ENCODE assay signal across 15 cellular contexts in genomic region chr13:27038323-27038722, GRCh38.
DNase-seq lines count a peak whose midpoint lies in the region; ATAC-seq and TF ChIP-seq lines count a peak whose summit lies in the region.
"Had no signal": no experiment of that assay in that cellular context is flagged by ENCODE, and none has a peak within 500 bp of the region (broad histone marks: within the 10 kb centered on the region; RNA-seq: fewer than 3 reads in every experiment).

No MANE protein-coding gene starts in this region.

- peaks cover 12% of the 10 kb centered on the region for H3K27me3 Mint-ChIP-seq in activated naive CD8-positive, alpha-beta T cell treated with anti-CD3 and anti-CD28 coated beads for 36 hours

- H3K4me1 Mint-ChIP-seq in activated naive CD8-positive, alpha-beta T cell treated with anti-CD3 and anti-CD28 coated beads for 36 hours = peaks cover 8% of the 10 kb centered on the region

- no TSS peak for BruUV-seq in A673 (replicated peaks; lab: Mats Ljungman, UMichigan)

- H3K27ac Mint-ChIP-seq in activated naive CD8-positive, alpha-beta T cell treated with anti-CD3 and anti-CD28 coated beads for 36 hours = no peak overlapping the region
- H3K27ac Mint-ChIP-seq: activated CD8-positive, alpha-beta T cell treated with anti-CD3 and anti-CD28 coated beads for 36 hours; activated naive CD8-positive, alpha-beta T cell treated with anti-CD3 and anti-CD28 coated beads, Interleukin-2, amount 50 U/mL, for 24 hours had no signal

- no peak for TF ChIP-seq POLR2A in heart left ventricle (IDR thresholded peaks at IDR 0.05)

- TF ChIP-seq CTCF in heart left ventricle (IDR thresholded peaks at IDR 0.05) (no peak), astrocyte of the spinal cord (IDR thresholded peaks at IDR 0.05; ENCODE audit: low read depth, low read length) (no peak), A673 (conservative IDR thresholded peaks at IDR 0.05; ENCODE audit: low read depth, low read length) (no peak)

- no peak for DNase-seq in left ventricle myocardium superior
- no peak for DNase-seq in heart left ventricle
- peak; percentile 81 for DNase-seq in astrocyte of the spinal cord (ENCODE audit: low read depth, low spot score)
- peak; percentile 84 for DNase-seq in iris pigment epithelial cell (ENCODE audit: low read depth)
- DNase-seq in activated naive CD8-positive, alpha-beta T cell treated with anti-CD3 and anti-CD28 coated beads for 36 hours = no peak
- DNase-seq in A673 (ENCODE audit: low spot score) = no peak
- no peak for DNase-seq in cerebellar nuclear complex (lab: John Stamatoyannopoulos, UW)
- no peak for DNase-seq in cortex of kidney (lab: John Stamatoyannopoulos, UW)
- DNase-seq: activated CD8-positive, alpha-beta T cell treated with anti-CD3 and anti-CD28 coated beads for 36 hours; activated naive CD8-positive, alpha-beta T cell treated with anti-CD3 and anti-CD28 coated beads, Interleukin-2, amount 50 U/mL, for 24 hours; DND-41; kidney; NCI-H187 treated with DMSO at 0.1 percent for 48 hours; stimulated activated naive CD4-positive, alpha-beta T cell had no signal

- intact Hi-C loops in left ventricle myocardium superior (cut with micrococcal nuclease) = no loop called here
- intact Hi-C loops in heart left ventricle (cut with DNase I) = no loop called here
- intact Hi-C loops in A673 (cut with micrococcal nuclease; ENCODE audit: unreplicated experiment) = no loop called here

- H3K9me3 ChIP-seq in heart left ventricle (no peaks in the 10 kb centered on the region), A673 (ENCODE audit: low read depth, low read length, poor library complexity, severe bottlenecking) (no peaks in the 10 kb centered on the region)
- H3K9me3 ChIP-seq: neutrophil had no signal

- ATAC-seq in left ventricle myocardium superior (peak; percentile 25), heart left ventricle (no peak)
- ATAC-seq: activated CD8-positive, alpha-beta T cell treated with anti-CD3 and anti-CD28 coated beads for 36 hours; activated naive CD8-positive, alpha-beta T cell treated with anti-CD3 and anti-CD28 coated beads, Interleukin-2, amount 50 U/mL, for 24 hours had no signal

- POLR2A ChIA-PET in A673 (lab: Charles Lee; ENCODE audit: low non-redundant PET) = no interaction called here

- H3K4me3 ChIP-seq in heart left ventricle (no peak overlapping the region), astrocyte of the spinal cord (ENCODE audit: low read depth, low read length) (no peak overlapping the region), A673 (ENCODE audit: low read depth, low read length, poor library complexity, severe bottlenecking) (no peak overlapping the region)

- CTCF ChIA-PET in A673 (lab: Charles Lee) = no interaction called here

- peak overlapping the region in 1 of 12 donors; percentile 85 for H3K27ac ChIP-seq in heart left ventricle
- no peak overlapping the region for H3K27ac ChIP-seq in A673 (ENCODE audit: low read depth, low read length, poor library complexity, severe bottlenecking)
- H3K27ac ChIP-seq: neutrophil had no signal

- H3K36me3 ChIP-seq in heart left ventricle (no peaks in the 10 kb centered on the region), A673 (ENCODE audit: insufficient read depth, low read length, poor library complexity, severe bottlenecking) (no peaks in the 10 kb centered on the region)
- H3K36me3 ChIP-seq: neutrophil had no signal

- H3K36me3 Mint-ChIP-seq in activated naive CD8-positive, alpha-beta T cell treated with anti-CD3 and anti-CD28 coated beads for 36 hours = no peaks in the 10 kb centered on the region

- H3K4me1 ChIP-seq in heart left ventricle (peaks cover 0 to 28% (median 7%) of the 10 kb centered on the region in 12 donors), A673 (ENCODE audit: insufficient read depth, low read length, poor library complexity, severe bottlenecking) (peaks cover 6% of the 10 kb centered on the region)

- in situ Hi-C loops in astrocyte of the spinal cord (cut with HindIII; ENCODE audit: low sequenced_read_pairs) = no loop called here

- H3K9me3 Mint-ChIP-seq in activated naive CD8-positive, alpha-beta T cell treated with anti-CD3 and anti-CD28 coated beads for 36 hours = no peaks in the 10 kb centered on the region
- H3K9me3 Mint-ChIP-seq: activated CD8-positive, alpha-beta T cell treated with anti-CD3 and anti-CD28 coated beads for 36 hours; activated naive CD8-positive, alpha-beta T cell treated with anti-CD3 and anti-CD28 coated beads, Interleukin-2, amount 50 U/mL, for 24 hours had no signal

- no peak overlapping the region for H3K4me3 Mint-ChIP-seq in activated naive CD8-positive, alpha-beta T cell treated with anti-CD3 and anti-CD28 coated beads for 36 hours
- H3K4me3 Mint-ChIP-seq: activated CD8-positive, alpha-beta T cell treated with anti-CD3 and anti-CD28 coated beads for 36 hours; activated naive CD8-positive, alpha-beta T cell treated with anti-CD3 and anti-CD28 coated beads, Interleukin-2, amount 50 U/mL, for 24 hours had no signal

- WGBS in heart left ventricle, 4 donors = 88 to 90% (median 90%) methylated on average over 5 of the region's 5 CpGs

- H3K27me3 ChIP-seq in heart left ventricle = no peaks in the 10 kb centered on the region
- no peaks in the 10 kb centered on the region for H3K27me3 ChIP-seq in A673 (replicated peaks; ENCODE audit: insufficient read depth, low read depth, low read length, poor library complexity)

Comparison
In these comparisons a context has a peak if more than half of its experiments do, and no peak if none do; other contexts are left out.
1. DNase-seq: peak in astrocyte of the spinal cord (single experiment) and iris pigment epithelial cell (single experiment); none in left ventricle myocardium superior (single experiment), heart left ventricle (0 of 5), activated naive CD8-positive, alpha-beta T cell treated with anti-CD3 and anti-CD28 coated beads for 36 hours (single experiment), A673 (single experiment), cerebellar nuclear complex (0 of 2) and cortex of kidney (single experiment).